ENCODE assay signal across 8 cellular contexts in genomic region chr14:21940887-21941855, GRCh38.
DNase-seq lines count a peak whose midpoint lies in the region; ATAC-seq and TF ChIP-seq lines count a peak whose summit lies in the region.

No MANE protein-coding gene starts in this region.

- H3K27me3 Mint-ChIP-seq in nephron (ENCODE audit: low read depth): no peaks in the 10 kb centered on the region

- H3K4me3 ChIP-seq in RWPE2 (ENCODE audit: severe bottlenecking) (no peak overlapping the region), cardiac fibroblast (replicated peaks in 1 of 2; ENCODE audit: low read depth in 2 of 2, low read length in 2 of 2) (no peak overlapping the region), coronary artery (no peak overlapping the region), tibial nerve (no peak overlapping the region)

- no peaks in the 10 kb centered on the region for H3K9me3 Mint-ChIP-seq in nephron

- H3K36me3 Mint-ChIP-seq in nephron (ENCODE audit: low read depth): no peaks in the 10 kb centered on the region

- intact Hi-C loops in posterior vena cava (cut with DNase I): no loop called here

- no peak for TF ChIP-seq POLR2A in tibial nerve (IDR thresholded peaks at IDR 0.05)

- ATAC-seq in RWPE2 (ENCODE audit: low read depth): 0 out of 3 replicates have a peak, but pooled peaks have one; percentile 45

- 55 to 58% methylated on average over 7 of the region's 7 CpGs for WGBS in tibial nerve, 2 donors

- TF ChIP-seq CTCF in RWPE2 (IDR thresholded peaks at IDR 0.05; ENCODE audit: poor library complexity, severe bottlenecking) (peak; percentile 73), cardiac fibroblast (IDR thresholded peaks at IDR 0.05; ENCODE audit: low read depth, low read length) (peak; percentile 30), nephron (IDR thresholded peaks at IDR 0.05; ENCODE audit: unreplicated experiment in 3 of 3) (peak in 2 of 3 experiments; percentile 42 to 46), coronary artery (IDR thresholded peaks at IDR 0.05) (no peak), tibial nerve (IDR thresholded peaks at IDR 0.05) (peak in 2 of 5 experiments; percentile 19 to 32)

- no peak for TF ChIP-seq EP300 in tibial nerve (IDR thresholded peaks at IDR 0.05)

- H3K27ac ChIP-seq in RWPE2 (ENCODE audit: poor library complexity, severe bottlenecking): no peak overlapping the region
- no peak overlapping the region for H3K27ac ChIP-seq in coronary artery
- H3K27ac ChIP-seq in tibial nerve: no peak overlapping the region

- H3K9me3 ChIP-seq in RWPE2 (ENCODE audit: severe bottlenecking): no peaks in the 10 kb centered on the region
- no peaks in the 10 kb centered on the region for H3K9me3 ChIP-seq in tibial nerve

- H3K27me3 ChIP-seq in RWPE2 (ENCODE audit: insufficient read depth, poor library complexity, severe bottlenecking) (peaks cover 50% of the 10 kb centered on the region), tibial nerve (no peaks in the 10 kb centered on the region)

- H3K4me3 Mint-ChIP-seq in nephron: no peak overlapping the region

- peak; percentile 41 for DNase-seq in stimulated activated CD4-positive, alpha-beta T cell treated with anti-CD3 and anti-CD28 coated beads, Interleukin-15, amount 100 ng/mL, for 24 hours
- DNase-seq in stimulated activated CD4-positive, alpha-beta T cell treated with anti-CD3 and anti-CD28 coated beads, Interleukin-2, amount 100 ng/mL, for 48 hours: no peak
- no peak for DNase-seq in RWPE2 (ENCODE audit: low spot score)
- peak; percentile 0 to 15 for DNase-seq in cardiac fibroblast (ENCODE audit: low read depth in 2 of 2)
- DNase-seq in coronary artery (ENCODE audit: low spot score): no peak
- no peak for DNase-seq in posterior vena cava (ENCODE audit: low spot score)
- no peak for DNase-seq in tibial nerve (ENCODE audit: low spot score in 2 of 2)

- H3K4me1 ChIP-seq in RWPE2 (ENCODE audit: insufficient read depth, poor library complexity, severe bottlenecking) (no peaks in the 10 kb centered on the region), tibial nerve (no peaks in the 10 kb centered on the region)

- H3K27ac Mint-ChIP-seq in nephron: no peak overlapping the region

- H3K36me3 ChIP-seq in RWPE2 (ENCODE audit: low read depth) (no peaks in the 10 kb centered on the region), tibial nerve (no peaks in the 10 kb centered on the region)

- no peaks in the 10 kb centered on the region for H3K4me1 Mint-ChIP-seq in nephron

Comparison
In these comparisons a context has a peak if more than half of its experiments do, and no peak if none do; other contexts are left out.
1. DNase-seq: peak in stimulated activated CD4-positive, alpha-beta T cell treated with anti-CD3 and anti-CD28 coated beads, Interleukin-15, amount 100 ng/mL, for 24 hours (single experiment) and cardiac fibroblast (2 of 2); none in stimulated activated CD4-positive, alpha-beta T cell treated with anti-CD3 and anti-CD28 coated beads, Interleukin-2, amount 100 ng/mL, for 48 hours (0 of 2), RWPE2 (single experiment), coronary artery (single experiment), posterior vena cava (single experiment) and tibial nerve (0 of 2).